In the genomic region with DNA sequence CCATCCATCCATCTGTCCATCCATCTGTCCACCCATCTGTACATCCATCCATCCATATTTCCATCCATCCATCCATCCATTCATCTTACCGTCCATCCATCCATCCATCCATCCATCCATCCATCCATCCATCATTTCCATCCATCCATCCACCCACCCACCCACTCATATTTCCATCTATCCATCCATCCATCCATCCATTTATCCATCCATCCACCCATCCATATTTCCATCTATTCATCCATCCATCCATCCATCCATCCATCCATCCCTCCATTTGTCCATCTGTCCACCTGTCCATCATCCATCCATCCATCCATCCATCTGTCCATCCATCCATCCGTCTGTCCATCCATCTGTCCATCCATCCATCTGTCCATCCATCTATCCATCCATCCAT, we compare ENCODE assay signal across 2 cellular contexts.
A peak's percentile ranks its signal among the peaks of the same experiment; 100 is the strongest.
TF ChIP-seq lines count a peak whose summit lies in the region.

No MANE protein-coding gene starts in this region.

TF ChIP-seq in HEK293, 187 proteins besides CTCF, POLR2A, EP300 and RAD21:
- TF ChIP-seq ZNF544 (tag by site-specific recombination; IDR thresholded peaks at IDR 0.05), result 0 out of 2 replicates have a peak, but pooled peaks have one; percentile 12
- peak; percentile 36; the same call in 1 of the 2 replicates for TF ChIP-seq YY2 (tag by site-specific recombination; IDR thresholded peaks at IDR 0.05)
- TF ChIP-seq ZNF366 (tag by site-specific recombination; conservative IDR thresholded peaks at IDR 0.05), result peak; percentile 100
- peak; percentile 56; the same call in 1 of the 2 replicates for TF ChIP-seq ZNF785 (tag by site-specific recombination; IDR thresholded peaks at IDR 0.05)
- TF ChIP-seq SCRT1 (tag by site-specific recombination; IDR thresholded peaks at IDR 0.05; ENCODE audit: borderline replicate concordance), result no peak
- TF ChIP-seq, protein P1, sequence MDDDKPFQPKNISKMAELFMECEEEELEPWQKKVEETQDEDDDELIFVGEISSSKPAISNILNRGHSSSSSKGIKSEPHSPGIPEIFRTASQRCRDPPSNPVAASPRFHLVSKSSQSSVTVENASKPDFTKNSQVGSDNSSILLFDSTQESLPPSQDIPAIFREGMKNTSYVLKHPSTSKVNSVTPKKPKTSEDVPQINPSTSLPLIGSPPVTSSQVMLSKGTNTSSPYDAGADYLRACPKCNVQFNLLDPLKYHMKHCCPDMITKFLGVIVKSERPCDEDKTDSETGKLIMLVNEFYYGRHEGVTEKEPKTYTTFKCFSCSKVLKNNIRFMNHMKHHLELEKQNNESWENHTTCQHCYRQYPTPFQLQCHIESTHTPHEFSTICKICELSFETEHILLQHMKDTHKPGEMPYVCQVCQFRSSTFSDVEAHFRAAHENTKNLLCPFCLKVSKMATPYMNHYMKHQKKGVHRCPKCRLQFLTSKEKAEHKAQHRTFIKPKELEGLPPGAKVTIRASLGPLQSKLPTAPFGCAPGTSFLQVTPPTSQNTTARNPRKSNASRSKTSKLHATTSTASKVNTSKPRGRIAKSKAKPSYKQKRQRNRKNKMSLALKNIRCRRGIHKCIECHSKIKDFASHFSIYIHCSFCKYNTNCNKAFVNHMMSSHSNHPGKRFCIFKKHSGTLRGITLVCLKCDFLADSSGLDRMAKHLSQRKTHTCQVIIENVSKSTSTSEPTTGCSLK (tag by site-specific recombination; IDR thresholded peaks at IDR 0.05), result no peak
- peak; percentile 35; the same call in 1 of the 2 replicates for TF ChIP-seq BCL11B (tag by site-specific recombination; IDR thresholded peaks at IDR 0.05; ENCODE audit: low read depth)
- 0 out of 2 replicates have a peak, but pooled peaks have one; percentile 45 for TF ChIP-seq ZNF521 (tag by site-specific recombination; IDR thresholded peaks at IDR 0.05)
- TF ChIP-seq ZFHX2 (tag by site-specific recombination; conservative IDR thresholded peaks at IDR 0.05), result peak; percentile 39; the same call in 1 of the 2 replicates
- TF ChIP-seq ZNF248 (tag by site-specific recombination; IDR thresholded peaks at IDR 0.05), result 0 out of 2 replicates have a peak, but pooled peaks have one; percentile 40
- TF ChIP-seq ZNF311 (tag by site-specific recombination; IDR thresholded peaks at IDR 0.05; ENCODE audit: borderline replicate concordance), result 0 out of 2 replicates have a peak, but pooled peaks have one; percentile 38
- TF ChIP-seq ZBTB17 (tag by site-specific recombination; IDR thresholded peaks at IDR 0.05), result peak; percentile 97
- TF ChIP-seq ZNF114 (tag by site-specific recombination; IDR thresholded peaks at IDR 0.05), result peak; percentile 72; the same call in 1 of the 2 replicates
- no peak for TF ChIP-seq KLF8 (tag by site-specific recombination; IDR thresholded peaks at IDR 0.05)
- 0 out of 2 replicates have a peak, but pooled peaks have one; percentile 39 for TF ChIP-seq EGR2 (tag by site-specific recombination; IDR thresholded peaks at IDR 0.05; ENCODE audit: low read depth)
- TF ChIP-seq, protein P2, sequence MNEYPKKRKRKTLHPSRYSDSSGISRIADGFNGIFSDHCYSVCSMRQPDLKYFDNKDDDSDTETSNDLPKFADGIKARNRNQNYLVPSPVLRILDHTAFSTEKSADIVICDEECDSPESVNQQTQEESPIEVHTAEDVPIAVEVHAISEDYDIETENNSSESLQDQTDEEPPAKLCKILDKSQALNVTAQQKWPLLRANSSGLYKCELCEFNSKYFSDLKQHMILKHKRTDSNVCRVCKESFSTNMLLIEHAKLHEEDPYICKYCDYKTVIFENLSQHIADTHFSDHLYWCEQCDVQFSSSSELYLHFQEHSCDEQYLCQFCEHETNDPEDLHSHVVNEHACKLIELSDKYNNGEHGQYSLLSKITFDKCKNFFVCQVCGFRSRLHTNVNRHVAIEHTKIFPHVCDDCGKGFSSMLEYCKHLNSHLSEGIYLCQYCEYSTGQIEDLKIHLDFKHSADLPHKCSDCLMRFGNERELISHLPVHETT (tag by site-specific recombination; IDR thresholded peaks at IDR 0.05), result no peak

TF ChIP-seq in IMR-90, 13 proteins besides CTCF, POLR2A, EP300 and RAD21:
- TF ChIP-seq CHD1 (IDR thresholded peaks at IDR 0.05; ENCODE audit: low read depth, low read length), result no peak
- TF ChIP-seq, protein P3, sequence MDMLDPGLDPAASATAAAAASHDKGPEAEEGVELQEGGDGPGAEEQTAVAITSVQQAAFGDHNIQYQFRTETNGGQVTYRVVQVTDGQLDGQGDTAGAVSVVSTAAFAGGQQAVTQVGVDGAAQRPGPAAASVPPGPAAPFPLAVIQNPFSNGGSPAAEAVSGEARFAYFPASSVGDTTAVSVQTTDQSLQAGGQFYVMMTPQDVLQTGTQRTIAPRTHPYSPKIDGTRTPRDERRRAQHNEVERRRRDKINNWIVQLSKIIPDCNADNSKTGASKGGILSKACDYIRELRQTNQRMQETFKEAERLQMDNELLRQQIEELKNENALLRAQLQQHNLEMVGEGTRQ (IDR thresholded peaks at IDR 0.05; ENCODE audit: low read depth, low read length), result no peak
- TF ChIP-seq SMC3 (IDR thresholded peaks at IDR 0.05; ENCODE audit: low read depth, low read length), result no peak
- TF ChIP-seq RCOR1 (IDR thresholded peaks at IDR 0.05; ENCODE audit: insufficient replicate concordance, low read length), result no peak
- TF ChIP-seq NFE2L2 (IDR thresholded peaks at IDR 0.05; ENCODE audit: low read depth, low read length), result no peak
- no peak for TF ChIP-seq BHLHE40 (IDR thresholded peaks at IDR 0.05; ENCODE audit: low read depth, low read length)
- TF ChIP-seq, protein P4, sequence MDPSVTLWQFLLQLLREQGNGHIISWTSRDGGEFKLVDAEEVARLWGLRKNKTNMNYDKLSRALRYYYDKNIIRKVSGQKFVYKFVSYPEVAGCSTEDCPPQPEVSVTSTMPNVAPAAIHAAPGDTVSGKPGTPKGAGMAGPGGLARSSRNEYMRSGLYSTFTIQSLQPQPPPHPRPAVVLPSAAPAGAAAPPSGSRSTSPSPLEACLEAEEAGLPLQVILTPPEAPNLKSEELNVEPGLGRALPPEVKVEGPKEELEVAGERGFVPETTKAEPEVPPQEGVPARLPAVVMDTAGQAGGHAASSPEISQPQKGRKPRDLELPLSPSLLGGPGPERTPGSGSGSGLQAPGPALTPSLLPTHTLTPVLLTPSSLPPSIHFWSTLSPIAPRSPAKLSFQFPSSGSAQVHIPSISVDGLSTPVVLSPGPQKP (IDR thresholded peaks at IDR 0.05; ENCODE audit: borderline replicate concordance, low read depth, low read length), result no peak
- no peak for TF ChIP-seq MAZ (IDR thresholded peaks at IDR 0.05; ENCODE audit: borderline replicate concordance, low read depth, low read length)
- no peak for TF ChIP-seq MAFK (IDR thresholded peaks at IDR 0.05; ENCODE audit: low read depth, low read length)
- no peak for TF ChIP-seq CEBPB (IDR thresholded peaks at IDR 0.05; ENCODE audit: low read depth, low read length)
- TF ChIP-seq MXI1 (IDR thresholded peaks at IDR 0.05; ENCODE audit: borderline replicate concordance, low read depth, low read length), result no peak
- no peak for TF ChIP-seq FOS (IDR thresholded peaks at IDR 0.05; ENCODE audit: low read depth, low read length)
- no peak for TF ChIP-seq RFX5 (IDR thresholded peaks at IDR 0.05; ENCODE audit: low read depth, low read length)
